ENCODE assay signal across 26 cellular contexts in genomic region chr5:1189269-1189668, GRCh38. TPM values are rescaled to one million over a fixed set of nuclear protein-coding genes. Genes with fewer than 3 reads are reported as not detected.
DNase-seq lines count a peak whose midpoint lies in the region; ATAC-seq, FAIRE-seq and TF ChIP-seq lines count a peak whose summit lies in the region.
"Had no signal": no experiment of that assay in that cellular context is flagged by ENCODE, and none has a peak within 500 bp of the region (broad histone marks: within the 10 kb centered on the region; RNA-seq: fewer than 3 reads in every experiment).

No MANE protein-coding gene starts in this region.

- no peaks in the 10 kb centered on the region for H3K79me2 ChIP-seq in K562 (ENCODE audit: control insufficient read depth, insufficient read depth, low read length)

- H2AFZ ChIP-seq in K562 (ENCODE audit: low read depth, low read length): peak overlapping the region; percentile 72

- ATAC-seq in Right ventricle myocardium inferior (no peak), right cardiac atrium (no peak), K562 (no peak), left lung (no peak), mucosa of descending colon (no peak)
- ATAC-seq: A549, GM12878 had no signal

- H4K20me1 ChIP-seq in K562 (replicated peaks; ENCODE audit: control insufficient read depth, insufficient read depth, low read length): no peaks in the 10 kb centered on the region

- TF ChIP-seq EP300 in K562 (IDR thresholded peaks at IDR 0.05; ENCODE audit: low read length): no peak

- H3K4me3 ChIP-seq in right cardiac atrium (ENCODE audit: low read length) (no peak overlapping the region), K562 (no peak overlapping the region), left lung (no peak overlapping the region), mucosa of descending colon (no peak overlapping the region), coronary artery (no peak overlapping the region)
- H3K4me3 ChIP-seq: A549; BLaER1 treated with 17β-estradiol and CSF1 and Interleukin-3, amounts not matched to agents 10 nM and 100 nM; GM12878; HAP-1 had no signal

- H3K9me1 ChIP-seq in K562 (ENCODE audit: control insufficient read depth, insufficient read depth, low read length): no peaks in the 10 kb centered on the region

- H3K36me3 ChIP-seq in K562 (ENCODE audit: control insufficient read depth, insufficient read depth, low read length): no peaks in the 10 kb centered on the region
- H3K36me3 ChIP-seq in left lung: no peaks in the 10 kb centered on the region
- no peaks in the 10 kb centered on the region for H3K36me3 ChIP-seq in mucosa of descending colon (ENCODE audit: low read depth)
- H3K36me3 ChIP-seq: BE2C; BLaER1 treated with 17β-estradiol and CSF1 and Interleukin-3, amounts not matched to agents 10 nM and 100 nM; HAP-1 had no signal

- in situ Hi-C loops in K562 (cut with MboI): no loop called here

- H3K27me3 ChIP-seq in right cardiac atrium (ENCODE audit: control insufficient read depth, insufficient read depth) (no peaks in the 10 kb centered on the region), K562 (ENCODE audit: control insufficient read depth in 2 of 2, insufficient read depth in 2 of 2, low read length in 2 of 2) (no peaks in the 10 kb centered on the region; a peak in 1 of 5 replicates), left lung (peaks cover 0 to 53% of the 10 kb centered on the region in 2 donors)
- H3K27me3 ChIP-seq: BE2C had no signal

- DNase-seq in Right ventricle myocardium inferior (ENCODE audit: missing footprints) (peak; percentile 60), right cardiac atrium (no peak), K562 (ENCODE audit: extremely low read depth in 1 of 4, low spot score in 3 of 4) (no peak), left lung (peak; percentile 19 to 31), mucosa of descending colon (peak in 2 of 3 donors; percentile 13 to 19), HuH-7.5 (ENCODE audit: low spot score) (no peak), coronary artery (ENCODE audit: low spot score) (no peak)
- DNase-seq: 8988T; ACHN; AML-193; BE2C; CD4-positive, alpha-beta T cell; CD8-positive, alpha-beta memory T cell; DMS 273 treated with DMSO at 0.1 percent for 48 hours; DMS79; EL; GDM1; GOT3 had no signal

- TF ChIP-seq CTCF in K562 (IDR thresholded peaks at IDR 0.05 in 2 of 3, conservative IDR thresholded peaks at IDR 0.05 in 1 of 3; ENCODE audit: insufficient read depth in 2 of 3, low read depth in 1 of 3, low read length in 3 of 3) (no peak), left lung (IDR thresholded peaks at IDR 0.05) (no peak), mucosa of descending colon (IDR thresholded peaks at IDR 0.05) (no peak), coronary artery (IDR thresholded peaks at IDR 0.05) (no peak)

- H3K4me1 ChIP-seq in right cardiac atrium (ENCODE audit: control insufficient read depth, insufficient read depth, low read length): no peaks in the 10 kb centered on the region
- peaks cover 51 to 65% of the 10 kb centered on the region in 2 experiments for H3K4me1 ChIP-seq in K562 (replicated peaks in 1 of 2; ENCODE audit: control insufficient read depth in 2 of 2, insufficient read depth in 2 of 2, low read length in 2 of 2)
- no peaks in the 10 kb centered on the region for H3K4me1 ChIP-seq in left lung
- peaks cover 8% of the 10 kb centered on the region for H3K4me1 ChIP-seq in mucosa of descending colon (ENCODE audit: low read depth)
- H3K4me1 ChIP-seq: A549, HAP-1 had no signal

- no peaks in the 10 kb centered on the region for H3K9me3 ChIP-seq in right cardiac atrium (ENCODE audit: control insufficient read depth, low read length)
- no peaks in the 10 kb centered on the region for H3K9me3 ChIP-seq in K562 (replicated peaks; ENCODE audit: control insufficient read depth, insufficient read depth, low read depth, low read length)
- no peaks in the 10 kb centered on the region for H3K9me3 ChIP-seq in left lung
- no peaks in the 10 kb centered on the region for H3K9me3 ChIP-seq in mucosa of descending colon
- H3K9me3 ChIP-seq: A549; BE2C; BLaER1 treated with 17β-estradiol and CSF1 and Interleukin-3, amounts not matched to agents 10 nM and 100 nM; HAP-1 had no signal

- no peak overlapping the region for H3K27ac ChIP-seq in right cardiac atrium (ENCODE audit: low read length)
- no peak overlapping the region for H3K27ac ChIP-seq in K562 (ENCODE audit: extremely low read depth, low read depth, low read length)
- no peak overlapping the region for H3K27ac ChIP-seq in left lung
- H3K27ac ChIP-seq in coronary artery: no peak overlapping the region
- H3K27ac ChIP-seq: A549; BLaER1 treated with 17β-estradiol and CSF1 and Interleukin-3, amounts not matched to agents 10 nM and 100 nM had no signal

- CTCF ChIA-PET in K562 (lab: Yijun Ruan, JAX; ENCODE audit: low intra/inter-chr PET ratio): no interaction called here

- POLR2A ChIA-PET in K562 (lab: Yijun Ruan, JAX): interaction anchor here (0.6 to 1.0 kb wide), 3 partner anchors 10 to 465 kb away, joined by 3 to 4 read pairs (median 3); no protein-coding TSS in a partner anchor

- no peak for TF ChIP-seq POLR2A in K562 (conservative IDR thresholded peaks at IDR 0.05)

- TF ChIP-seq RAD21 in K562 (CRISPR knock-in tag; conservative IDR thresholded peaks at IDR 0.05 in 1 of 2, IDR thresholded peaks at IDR 0.05 in 1 of 2): no peak

- no peak overlapping the region for H3K4me2 ChIP-seq in K562 (ENCODE audit: insufficient read depth, low read length)
- H3K4me2 ChIP-seq: A549 had no signal

- FAIRE-seq in K562 (lab: Jason Lieb, UNC): no peak
- FAIRE-seq: A549, D721Med, GM18507, H54 had no signal

- WGBS in right cardiac atrium: 87% methylated on average over 10 of the region's 10 CpGs
- WGBS in K562 (ENCODE audit: insufficient coverage, low coverage, missing lambda C conversion rate): 49% methylated on average over 10 of the region's 10 CpGs

- no TSS peak for BruUV-seq in K562 (replicated peaks; lab: Mats Ljungman, UMichigan)

- intact Hi-C loops in Right ventricle myocardium inferior (cut with DNase I): no loop called here
- intact Hi-C loops in right cardiac atrium (cut with DNase I): no loop called here
- intact Hi-C loops in K562 (cut with micrococcal nuclease): no loop called here
- intact Hi-C loops in left lung (cut with DNase I): no loop called here
- intact Hi-C loops in mucosa of descending colon (cut with DNase I, micrococcal nuclease): no loop called here

- H3K9ac ChIP-seq in K562 (ENCODE audit: insufficient read depth in 1 of 2, low read depth in 2 of 2, low read length in 2 of 2): peak overlapping the region in 1 of 2 experiments; percentile 66; a peak in 1 of 4 replicates
- H3K9ac ChIP-seq: BLaER1 treated with 17β-estradiol and CSF1 and Interleukin-3, amounts not matched to agents 10 nM and 100 nM had no signal

TF ChIP-seq in K562, 482 proteins besides CTCF, POLR2A, EP300 and RAD21 (continues in another document):
- TF ChIP-seq NFATC3 (IDR thresholded peaks at IDR 0.05) (no peak), NFE2L1 (tag; IDR thresholded peaks at IDR 0.05; ENCODE audit: borderline replicate concordance, low read depth) (no peak), NR4A1 (CRISPR knock-in tag; IDR thresholded peaks at IDR 0.05) (no peak), NR4A1 (tag; IDR thresholded peaks at IDR 0.05) (no peak)

RNA-seq across cellular contexts. Expression of gene SLC6A19, which starts 12.1 kb away (rescaled TPM):
- total RNA-seq in Right ventricle myocardium inferior (not detected), right cardiac atrium (not detected), K562 (2014; rRNA removed) (0.59 and 1.3 TPM in 2 replicates), K562 (2014; rRNA removed; fragmentation: Illumina TruSeq; extraction: Trizol) (0.26 and 0.47 TPM in 2 replicates), K562 (2015; rRNA removed; fragmentation: Illumina TruSeq; extraction: Trizol) (0.43 and 0.49 TPM in 2 replicates), K562 (2021) (1.3 and 1.6 TPM in 2 replicates), left lung (not detected), mucosa of descending colon (10 to 100 TPM; 14.4 to 92.8 (median 29.2) TPM)
- polyA plus RNA-seq in right cardiac atrium (not detected), K562 (2011; rRNA removed) (0.26 and 0.65 TPM in 2 replicates), K562 (2014; fragmentation: Illumina TruSeq; extraction: Trizol) (0.74 and 1.1 TPM in 2 replicates), K562 (2014; fragmentation: Nextera tagmentation; extraction: Ambion mirVana) (under 1 TPM; 0.03 to 0.04 TPM), K562 (2014; rRNA removed) (1.0 and 1.1 TPM in 2 replicates)
- 1.7 and 3.2 TPM in 2 replicates for total RNA-seq in K562 (2011; cell fraction: chromatin; rRNA removed; ENCODE audit: low replicate concordance)
- total RNA-seq in K562 (2011; cell fraction: nucleolus; rRNA removed): 2.1 and 2.2 TPM in 2 replicates
- total RNA-seq in K562 (2011; cell fraction: nucleoplasm; rRNA removed): 1.5 and 1.6 TPM in 2 replicates
- polyA plus RNA-seq in K562 (2011; cell fraction: cytosol; rRNA removed): 0.27 and 1.1 TPM in 2 replicates
- polyA plus RNA-seq in K562 (2011; cell fraction: nucleus; rRNA removed): 1.4 and 5.0 TPM in 2 replicates
- 4.1 and 5.2 TPM in 2 replicates for polyA plus RNA-seq in K562 (2012)
- polyA minus RNA-seq in K562 (2011; rRNA and poly(A)+ RNA removed): 0.21 and 1.3 TPM in 2 replicates
- 0.27 and 0.95 TPM in 2 replicates for polyA minus RNA-seq in K562 (2011; cell fraction: cytosol; rRNA and poly(A)+ RNA removed)
- polyA minus RNA-seq in K562 (2011; cell fraction: nucleus; rRNA and poly(A)+ RNA removed): 0.22 and 0.67 TPM in 2 replicates
- total RNA-seq: CD4-positive, alpha-beta T cell; CD8-positive, alpha-beta memory T cell had no signal
- polyA plus RNA-seq: CD14-positive monocyte; CD8-positive, alpha-beta memory T cell had no signal

RNA-seq across cellular contexts. Expression of gene SLC6A18, which starts 35.9 kb away (rescaled TPM):
- total RNA-seq in Right ventricle myocardium inferior (not detected), right cardiac atrium (not detected), K562 (2014; rRNA removed) (not detected in 2 replicates), K562 (2014; rRNA removed; fragmentation: Illumina TruSeq; extraction: Trizol) (not detected in 2 replicates), K562 (2015; rRNA removed; fragmentation: Illumina TruSeq; extraction: Trizol) (not detected in 2 replicates), K562 (2021) (not detected in 2 replicates), left lung (not detected), mucosa of descending colon (under 1 TPM in 1 of 3 donors, not detected in 2; 0.89 TPM)
- polyA plus RNA-seq in right cardiac atrium (not detected), K562 (2011; rRNA removed) (not detected in 2 replicates), K562 (2014; fragmentation: Illumina TruSeq; extraction: Trizol) (not detected in 2 replicates), K562 (2014; fragmentation: Nextera tagmentation; extraction: Ambion mirVana) (not detected), K562 (2014; rRNA removed) (not detected in 2 replicates)
- total RNA-seq in K562 (2011; cell fraction: chromatin; rRNA removed; ENCODE audit: low replicate concordance): not detected in 2 replicates
- not detected in 2 replicates for total RNA-seq in K562 (2011; cell fraction: nucleolus; rRNA removed)
- total RNA-seq in K562 (2011; cell fraction: nucleoplasm; rRNA removed): not detected in 2 replicates
- polyA plus RNA-seq in K562 (2011; cell fraction: cytosol; rRNA removed): not detected in 2 replicates
- not detected in 2 replicates for polyA plus RNA-seq in K562 (2011; cell fraction: nucleus; rRNA removed)
- polyA plus RNA-seq in K562 (2012): not detected in 2 replicates
- not detected in 2 replicates for polyA minus RNA-seq in K562 (2011; rRNA and poly(A)+ RNA removed)
- not detected in 2 replicates for polyA minus RNA-seq in K562 (2011; cell fraction: cytosol; rRNA and poly(A)+ RNA removed)
- polyA minus RNA-seq in K562 (2011; cell fraction: nucleus; rRNA and poly(A)+ RNA removed): not detected in 2 replicates
- total RNA-seq: CD4-positive, alpha-beta T cell; CD8-positive, alpha-beta memory T cell; GM12878 had no signal
- polyA plus RNA-seq: A549; CD14-positive monocyte; CD8-positive, alpha-beta memory T cell; GM12878 had no signal

Comparison
In these comparisons a context has a peak if more than half of its experiments do, and no peak if none do; other contexts are left out.
1. DNase-seq: peak in Right ventricle myocardium inferior (single experiment), left lung (2 of 2) and mucosa of descending colon (2 of 3); none in right cardiac atrium (0 of 3), K562 (0 of 4), HuH-7.5 (single experiment) and coronary artery (single experiment).